ENCODE assay signal across 8 cellular contexts in genomic region chr3:9397911-9398714, GRCh38. TPM values are rescaled to one million over a fixed set of nuclear protein-coding genes. Genes with fewer than 3 reads are reported as not detected.
DNase-seq lines count a peak whose midpoint lies in the region; ATAC-seq and TF ChIP-seq lines count a peak whose summit lies in the region.

No MANE protein-coding gene starts in this region.

- TF ChIP-seq POLR2A in GM19193 (IDR thresholded peaks at IDR 0.05; ENCODE audit: extremely low read depth, insufficient read depth, insufficient read length), result peak; percentile 33

- H3K27me3 ChIP-seq in SJCRH30 (no peaks in the 10 kb centered on the region), right cardiac atrium (ENCODE audit: control insufficient read depth, insufficient read depth) (no peaks in the 10 kb centered on the region)

- H3K4me3 ChIP-seq in SJCRH30 (peak overlapping the region; percentile 88), right cardiac atrium (ENCODE audit: low read length) (peak overlapping the region; percentile 68), retinal pigment epithelial cell (ENCODE audit: low read length) (peak overlapping the region; percentile 96)

- no peak for TF ChIP-seq CTCF in retinal pigment epithelial cell (conservative IDR thresholded peaks at IDR 0.05; ENCODE audit: low read depth, low read length)

- DNase-seq in 8988T (peak; percentile 19), SJCRH30 (peak; percentile 46 to 63), amygdala (lab: John Stamatoyannopoulos, UW) (peak in 30 of 56 donors; percentile 5 to 75 (median 35)), right cardiac atrium (peak; percentile 47 to 71 (median 68)), retinal pigment epithelial cell (ENCODE audit: low read depth) (no peak), midbrain (lab: John Stamatoyannopoulos, UW) (no peak)

- intact Hi-C loops in right cardiac atrium (cut with DNase I), result loop anchor here in 1 of 4 donors (5.0 kb wide), 1 partner anchor 34 kb away; no protein-coding TSS in a partner anchor

- H3K9me3 ChIP-seq in SJCRH30 (replicated peaks), result no peaks in the 10 kb centered on the region
- no peaks in the 10 kb centered on the region for H3K9me3 ChIP-seq in right cardiac atrium (ENCODE audit: control insufficient read depth, low read length)

- H3K27ac ChIP-seq in SJCRH30 (peak overlapping the region; percentile 96), right cardiac atrium (ENCODE audit: low read length) (peak overlapping the region; percentile 89)

- ATAC-seq in right cardiac atrium, result no peak
- ATAC-seq in GM21367 (IDR thresholded peaks at IDR 0.05; ENCODE audit: unreplicated experiment), result no peak

- peaks cover 33% of the 10 kb centered on the region for H3K4me1 ChIP-seq in SJCRH30
- peaks cover 4% of the 10 kb centered on the region for H3K4me1 ChIP-seq in right cardiac atrium (ENCODE audit: control insufficient read depth, insufficient read depth, low read length)

- H3K36me3 ChIP-seq in SJCRH30, result peaks cover 16% of the 10 kb centered on the region

- WGBS in right cardiac atrium, result under 1% methylated on average over 46 of the region's 46 CpGs

RNA-seq across cellular contexts. Expression of gene SETD5, which starts 0.7 kb away (rescaled TPM):
- 97.5 and 104 TPM in 2 replicates for total RNA-seq in SJCRH30 (2014; rRNA removed; shearing (Covaris generic))
- 10 to 100 TPM; 64.4 to 73.6 (median 65.0) TPM for total RNA-seq in right cardiac atrium
- 29.4 TPM for polyA plus RNA-seq in right cardiac atrium

RNA-seq across cellular contexts. Expression of gene THUMPD3, which starts 35.3 kb away (rescaled TPM):
- total RNA-seq in SJCRH30 (2014; rRNA removed; shearing (Covaris generic)), result 84.9 and 87.3 TPM in 2 replicates
- total RNA-seq in right cardiac atrium, result 10 to 100 TPM; 43.9 to 46.6 (median 46.2) TPM
- polyA plus RNA-seq in right cardiac atrium, result 29.0 TPM

Comparison
In these comparisons a context has a peak if more than half of its experiments do, and no peak if none do; other contexts are left out.
1. DNase-seq: peak in 8988T (single experiment), SJCRH30 (2 of 2), amygdala (30 of 56) and right cardiac atrium (3 of 3); none in retinal pigment epithelial cell (single experiment) and midbrain (single experiment).
2. Peak in every context shown above with its lines, with median percentiles within 50 percentile points of each other: H3K4me3 ChIP-seq.